1 cellular context compared by ENCODE assay signal in the genomic region with DNA sequence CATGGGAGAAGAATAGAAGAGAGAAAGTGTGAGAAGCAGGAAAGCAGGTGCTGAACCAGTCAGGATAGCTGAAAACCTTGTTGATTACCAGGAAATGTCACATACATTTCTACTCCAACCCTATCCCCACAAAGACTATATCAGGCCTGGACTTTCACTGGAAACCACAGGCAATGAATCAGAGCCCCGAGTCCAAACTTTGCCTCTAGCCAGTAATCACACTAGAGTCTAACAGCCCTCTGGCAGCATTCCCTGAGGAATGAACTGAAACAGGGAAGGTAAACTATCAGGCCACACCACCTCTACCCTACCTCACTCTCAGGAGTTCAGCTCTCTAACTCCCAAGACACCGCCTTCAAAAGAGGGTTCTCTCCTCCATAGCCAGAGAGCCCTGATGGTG.
TF ChIP-seq lines count a peak whose summit lies in the region.

No MANE protein-coding gene starts in this region.

TF ChIP-seq in GM23338, 12 proteins besides CTCF, POLR2A, EP300 and RAD21 (continued from another document):
- TF ChIP-seq, protein P1, sequence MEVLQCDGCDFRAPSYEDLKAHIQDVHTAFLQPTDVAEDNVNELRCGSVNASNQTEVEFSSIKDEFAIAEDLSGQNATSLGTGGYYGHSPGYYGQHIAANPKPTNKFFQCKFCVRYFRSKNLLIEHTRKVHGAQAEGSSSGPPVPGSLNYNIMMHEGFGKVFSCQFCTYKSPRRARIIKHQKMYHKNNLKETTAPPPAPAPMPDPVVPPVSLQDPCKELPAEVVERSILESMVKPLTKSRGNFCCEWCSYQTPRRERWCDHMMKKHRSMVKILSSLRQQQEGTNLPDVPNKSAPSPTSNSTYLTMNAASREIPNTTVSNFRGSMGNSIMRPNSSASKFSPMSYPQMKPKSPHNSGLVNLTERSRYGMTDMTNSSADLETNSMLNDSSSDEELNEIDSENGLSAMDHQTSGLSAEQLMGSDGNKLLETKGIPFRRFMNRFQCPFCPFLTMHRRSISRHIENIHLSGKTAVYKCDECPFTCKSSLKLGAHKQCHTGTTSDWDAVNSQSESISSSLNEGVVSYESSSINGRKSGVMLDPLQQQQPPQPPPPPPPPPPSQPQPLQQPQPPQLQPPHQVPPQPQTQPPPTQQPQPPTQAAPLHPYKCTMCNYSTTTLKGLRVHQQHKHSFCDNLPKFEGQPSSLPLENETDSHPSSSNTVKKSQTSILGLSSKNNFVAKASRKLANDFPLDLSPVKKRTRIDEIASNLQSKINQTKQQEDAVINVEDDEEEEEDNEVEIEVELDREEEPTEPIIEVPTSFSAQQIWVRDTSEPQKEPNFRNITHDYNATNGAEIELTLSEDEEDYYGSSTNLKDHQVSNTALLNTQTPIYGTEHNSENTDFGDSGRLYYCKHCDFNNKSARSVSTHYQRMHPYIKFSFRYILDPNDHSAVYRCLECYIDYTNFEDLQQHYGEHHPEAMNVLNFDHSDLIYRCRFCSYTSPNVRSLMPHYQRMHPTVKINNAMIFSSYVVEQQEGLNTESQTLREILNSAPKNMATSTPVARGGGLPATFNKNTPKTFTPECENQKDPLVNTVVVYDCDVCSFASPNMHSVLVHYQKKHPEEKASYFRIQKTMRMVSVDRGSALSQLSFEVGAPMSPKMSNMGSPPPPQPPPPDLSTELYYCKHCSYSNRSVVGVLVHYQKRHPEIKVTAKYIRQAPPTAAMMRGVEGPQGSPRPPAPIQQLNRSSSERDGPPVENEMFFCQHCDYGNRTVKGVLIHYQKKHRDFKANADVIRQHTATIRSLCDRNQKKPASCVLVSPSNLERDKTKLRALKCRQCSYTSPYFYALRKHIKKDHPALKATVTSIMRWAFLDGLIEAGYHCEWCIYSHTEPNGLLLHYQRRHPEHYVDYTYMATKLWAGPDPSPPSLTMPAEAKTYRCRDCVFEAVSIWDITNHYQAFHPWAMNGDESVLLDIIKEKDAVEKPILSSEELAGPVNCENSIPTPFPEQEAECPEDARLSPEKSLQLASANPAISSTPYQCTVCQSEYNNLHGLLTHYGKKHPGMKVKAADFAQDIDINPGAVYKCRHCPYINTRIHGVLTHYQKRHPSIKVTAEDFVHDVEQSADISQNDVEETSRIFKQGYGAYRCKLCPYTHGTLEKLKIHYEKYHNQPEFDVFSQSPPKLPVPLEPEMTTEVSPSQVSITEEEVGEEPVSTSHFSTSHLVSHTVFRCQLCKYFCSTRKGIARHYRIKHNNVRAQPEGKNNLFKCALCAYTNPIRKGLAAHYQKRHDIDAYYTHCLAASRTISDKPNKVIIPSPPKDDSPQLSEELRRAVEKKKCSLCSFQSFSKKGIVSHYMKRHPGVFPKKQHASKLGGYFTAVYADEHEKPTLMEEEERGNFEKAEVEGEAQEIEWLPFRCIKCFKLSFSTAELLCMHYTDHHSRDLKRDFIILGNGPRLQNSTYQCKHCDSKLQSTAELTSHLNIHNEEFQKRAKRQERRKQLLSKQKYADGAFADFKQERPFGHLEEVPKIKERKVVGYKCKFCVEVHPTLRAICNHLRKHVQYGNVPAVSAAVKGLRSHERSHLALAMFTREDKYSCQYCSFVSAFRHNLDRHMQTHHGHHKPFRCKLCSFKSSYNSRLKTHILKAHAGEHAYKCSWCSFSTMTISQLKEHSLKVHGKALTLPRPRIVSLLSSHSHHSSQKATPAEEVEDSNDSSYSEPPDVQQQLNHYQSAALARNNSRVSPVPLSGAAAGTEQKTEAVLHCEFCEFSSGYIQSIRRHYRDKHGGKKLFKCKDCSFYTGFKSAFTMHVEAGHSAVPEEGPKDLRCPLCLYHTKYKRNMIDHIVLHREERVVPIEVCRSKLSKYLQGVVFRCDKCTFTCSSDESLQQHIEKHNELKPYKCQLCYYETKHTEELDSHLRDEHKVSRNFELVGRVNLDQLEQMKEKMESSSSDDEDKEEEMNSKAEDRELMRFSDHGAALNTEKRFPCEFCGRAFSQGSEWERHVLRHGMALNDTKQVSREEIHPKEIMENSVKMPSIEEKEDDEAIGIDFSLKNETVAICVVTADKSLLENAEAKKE (CRISPR knock-in tag; IDR thresholded peaks at IDR 0.05), result no peak
- TF ChIP-seq JUNB (IDR thresholded peaks at IDR 0.05; ENCODE audit: unreplicated experiment), result no peak
- TF ChIP-seq, protein P2, sequence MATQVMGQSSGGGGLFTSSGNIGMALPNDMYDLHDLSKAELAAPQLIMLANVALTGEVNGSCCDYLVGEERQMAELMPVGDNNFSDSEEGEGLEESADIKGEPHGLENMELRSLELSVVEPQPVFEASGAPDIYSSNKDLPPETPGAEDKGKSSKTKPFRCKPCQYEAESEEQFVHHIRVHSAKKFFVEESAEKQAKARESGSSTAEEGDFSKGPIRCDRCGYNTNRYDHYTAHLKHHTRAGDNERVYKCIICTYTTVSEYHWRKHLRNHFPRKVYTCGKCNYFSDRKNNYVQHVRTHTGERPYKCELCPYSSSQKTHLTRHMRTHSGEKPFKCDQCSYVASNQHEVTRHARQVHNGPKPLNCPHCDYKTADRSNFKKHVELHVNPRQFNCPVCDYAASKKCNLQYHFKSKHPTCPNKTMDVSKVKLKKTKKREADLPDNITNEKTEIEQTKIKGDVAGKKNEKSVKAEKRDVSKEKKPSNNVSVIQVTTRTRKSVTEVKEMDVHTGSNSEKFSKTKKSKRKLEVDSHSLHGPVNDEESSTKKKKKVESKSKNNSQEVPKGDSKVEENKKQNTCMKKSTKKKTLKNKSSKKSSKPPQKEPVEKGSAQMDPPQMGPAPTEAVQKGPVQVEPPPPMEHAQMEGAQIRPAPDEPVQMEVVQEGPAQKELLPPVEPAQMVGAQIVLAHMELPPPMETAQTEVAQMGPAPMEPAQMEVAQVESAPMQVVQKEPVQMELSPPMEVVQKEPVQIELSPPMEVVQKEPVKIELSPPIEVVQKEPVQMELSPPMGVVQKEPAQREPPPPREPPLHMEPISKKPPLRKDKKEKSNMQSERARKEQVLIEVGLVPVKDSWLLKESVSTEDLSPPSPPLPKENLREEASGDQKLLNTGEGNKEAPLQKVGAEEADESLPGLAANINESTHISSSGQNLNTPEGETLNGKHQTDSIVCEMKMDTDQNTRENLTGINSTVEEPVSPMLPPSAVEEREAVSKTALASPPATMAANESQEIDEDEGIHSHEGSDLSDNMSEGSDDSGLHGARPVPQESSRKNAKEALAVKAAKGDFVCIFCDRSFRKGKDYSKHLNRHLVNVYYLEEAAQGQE (IDR thresholded peaks at IDR 0.05; ENCODE audit: unreplicated experiment), result no peak
